22 cellular contexts compared by ENCODE assay signal in genomic region chr11:77181799-77182541, GRCh38. TPM values are rescaled to one million over a fixed set of nuclear protein-coding genes. Genes with fewer than 3 reads are reported as not detected.
DNase-seq lines count a peak whose midpoint lies in the region; ATAC-seq, FAIRE-seq and TF ChIP-seq lines count a peak whose summit lies in the region.
"Had no signal": no experiment of that assay in that cellular context is flagged by ENCODE, and none has a peak within 500 bp of the region (broad histone marks: within the 10 kb centered on the region; RNA-seq: fewer than 3 reads in every experiment).

No MANE protein-coding gene starts in this region.

- H3K27ac Mint-ChIP-seq in chondrocyte (ENCODE audit: unreplicated experiment) (no peak overlapping the region), nephron progenitor cell (peak overlapping the region; percentile 69)
- H3K27ac Mint-ChIP-seq: CD4-positive, alpha-beta memory T cell; GM23338 had no signal

- no peak for ATAC-seq in left ventricle myocardium superior
- ATAC-seq: GM23338, HCT116 had no signal

- H3K36me3 Mint-ChIP-seq in chondrocyte (ENCODE audit: low read depth) (no peaks in the 10 kb centered on the region), nephron progenitor cell (ENCODE audit: low read depth) (peaks cover 5% of the 10 kb centered on the region)
- H3K36me3 Mint-ChIP-seq: CD4-positive, alpha-beta memory T cell had no signal

- peak; percentile 24 for DNase-seq in left ventricle myocardium superior
- DNase-seq in cardiac septum (ENCODE audit: low spot score): no peak
- peak; percentile 91 for DNase-seq in chondrocyte (ENCODE audit: low spot score)
- no peak for DNase-seq in nephron progenitor cell
- DNase-seq in urothelium cell line (ENCODE audit: low spot score): no peak
- DNase-seq in activated CD4-positive, alpha-beta T cell treated with anti-CD3 and anti-CD28 coated beads for 4 hours: no peak
- no peak for DNase-seq in ecto neural progenitor cell (ENCODE audit: low spot score)
- no peak for DNase-seq in glomerular visceral epithelial cell (ENCODE audit: extremely low spot score)
- DNase-seq: C1 segment of cervical spinal cord; Calu3; CD4-positive, alpha-beta memory T cell; COR-L47; DMS53; DMS79 treated with DMSO at 0.1 percent for 48 hours; GF-D8; H9 had no signal

- no peaks in the 10 kb centered on the region for H3K4me1 Mint-ChIP-seq in chondrocyte (ENCODE audit: low read depth)
- peaks cover 5% of the 10 kb centered on the region for H3K4me1 Mint-ChIP-seq in nephron progenitor cell

- intact Hi-C loops in left ventricle myocardium superior (cut with micrococcal nuclease) (no loop called here), cardiac septum (cut with DNase I) (no loop called here)

- H3K4me3 Mint-ChIP-seq in chondrocyte (ENCODE audit: unreplicated experiment) (no peak overlapping the region), nephron progenitor cell (no peak overlapping the region)
- H3K4me3 Mint-ChIP-seq: CD4-positive, alpha-beta memory T cell; GM23338; H9 had no signal

- TF ChIP-seq CTCF in chondrocyte (IDR thresholded peaks at IDR 0.05): no peak
- TF ChIP-seq CTCF in nephron progenitor cell (IDR thresholded peaks at IDR 0.05): no peak

- no peaks in the 10 kb centered on the region for H3K9me3 Mint-ChIP-seq in chondrocyte (ENCODE audit: low read depth)
- peaks cover 4% of the 10 kb centered on the region for H3K9me3 Mint-ChIP-seq in nephron progenitor cell
- H3K9me3 Mint-ChIP-seq: H9 had no signal

- H3K27me3 Mint-ChIP-seq in chondrocyte (ENCODE audit: low read depth) (peaks cover 10% of the 10 kb centered on the region), nephron progenitor cell (ENCODE audit: low read depth, poor library complexity) (peaks cover 6% of the 10 kb centered on the region)
- H3K27me3 Mint-ChIP-seq: CD4-positive, alpha-beta memory T cell had no signal

- peak; percentile 9 for FAIRE-seq in urothelium cell line (lab: Jason Lieb, UNC)
- FAIRE-seq: GM12891, GM19239 had no signal

RNA-seq across cellular contexts. Expression of gene MYO7A, which starts 53.9 kb away (rescaled TPM):
- total RNA-seq in left ventricle myocardium superior: 4.6 TPM
- total RNA-seq in cardiac septum: 3.0 TPM
- not detected in 3 replicates for total RNA-seq in chondrocyte
- total RNA-seq: A172, A673 had no signal

Comparison
In these comparisons a context has a peak if more than half of its experiments do, and no peak if none do; other contexts are left out.
1. DNase-seq: peak in left ventricle myocardium superior (single experiment) and chondrocyte (single experiment); none in cardiac septum (single experiment), nephron progenitor cell (single experiment), urothelium cell line (single experiment), activated CD4-positive, alpha-beta T cell treated with anti-CD3 and anti-CD28 coated beads for 4 hours (0 of 2), ecto neural progenitor cell (single experiment) and glomerular visceral epithelial cell (single experiment).